5 cellular contexts compared by ENCODE assay signal in genomic region chr2:75248581-75248980, GRCh38. TPM values are rescaled to one million over a fixed set of nuclear protein-coding genes. Genes with fewer than 3 reads are reported as not detected.
"Had no signal": no experiment of that assay in that cellular context is flagged by ENCODE, and none has a peak within 500 bp of the region (broad histone marks: within the 10 kb centered on the region; RNA-seq: fewer than 3 reads in every experiment).

No MANE protein-coding gene starts in this region.

RNA-seq across cellular contexts. Expression of gene TACR1, which starts 49.3 kb away (rescaled TPM):
- total RNA-seq: activated naive CD4-positive, alpha-beta T cell treated with anti-CD3 and anti-CD28 coated beads for 36 hours; activated T-cell treated with anti-CD3 and anti-CD28 coated beads, Interleukin-2, amount 50 U/mL, for 4 hours; kidney epithelial cell; myocyte; T-helper 1 cell treated with Interleukin-12 subunit alpha and Interleukin-12 subunit beta and Interleukin-4 antibody, amounts not matched to agents 30 ng/mL and 1 ng/mL, for 36 hours had no signal
